In genomic region chr9:31323726-31324444, GRCh38 we compare ENCODE assay signal across 13 cellular contexts.
DNase-seq lines count a peak whose midpoint lies in the region; ATAC-seq and TF ChIP-seq lines count a peak whose summit lies in the region.
"Had no signal": no experiment of that assay in that cellular context is flagged by ENCODE, and none has a peak within 500 bp of the region (broad histone marks: within the 10 kb centered on the region; RNA-seq: fewer than 3 reads in every experiment).

No MANE protein-coding gene starts in this region.

- TF ChIP-seq CTCF in activated CD8-positive, alpha-beta T cell treated with anti-CD3 and anti-CD28 coated beads for 36 hours (IDR thresholded peaks at IDR 0.05): no peak

- POLR2A ChIA-PET in activated CD8-positive, alpha-beta T cell treated with anti-CD3 and anti-CD28 coated beads for 36 hours (lab: Charles Lee): no interaction called here

- no peak overlapping the region for H3K4me3 Mint-ChIP-seq in T-helper 1 cell treated with Interleukin-12 subunit alpha and Interleukin-12 subunit beta and Interleukin-4 antibody, amounts not matched to agents 30 μg/mL and 1 μg/mL, for 36 hours
- no peak overlapping the region for H3K4me3 Mint-ChIP-seq in activated CD8-positive, alpha-beta T cell treated with anti-CD3 and anti-CD28 coated beads for 36 hours
- peak overlapping the region; percentile 23 for H3K4me3 Mint-ChIP-seq in natural killer cell treated with Interleukin-12 subunit alpha and Interleukin-12 subunit beta and Interleukin-15 and Interleukin-18, amount 100 ng/mL, for 72 hours

- intact Hi-C loops in activated CD8-positive, alpha-beta T cell treated with anti-CD3 and anti-CD28 coated beads for 36 hours (cut with micrococcal nuclease): no loop called here

- no peaks in the 10 kb centered on the region for H3K27me3 Mint-ChIP-seq in T-helper 1 cell treated with Interleukin-12 subunit alpha and Interleukin-12 subunit beta and Interleukin-4 antibody, amounts not matched to agents 30 μg/mL and 1 μg/mL, for 36 hours (ENCODE audit: low read depth)
- no peaks in the 10 kb centered on the region for H3K27me3 Mint-ChIP-seq in activated CD8-positive, alpha-beta T cell treated with anti-CD3 and anti-CD28 coated beads for 36 hours
- H3K27me3 Mint-ChIP-seq in natural killer cell treated with Interleukin-12 subunit alpha and Interleukin-12 subunit beta and Interleukin-15 and Interleukin-18, amount 100 ng/mL, for 72 hours: peaks cover 0 to 7% of the 10 kb centered on the region in 2 donors

- H3K36me3 Mint-ChIP-seq in T-helper 1 cell treated with Interleukin-12 subunit alpha and Interleukin-12 subunit beta and Interleukin-4 antibody, amounts not matched to agents 30 μg/mL and 1 μg/mL, for 36 hours (ENCODE audit: low read depth): no peaks in the 10 kb centered on the region
- no peaks in the 10 kb centered on the region for H3K36me3 Mint-ChIP-seq in activated CD8-positive, alpha-beta T cell treated with anti-CD3 and anti-CD28 coated beads for 36 hours (ENCODE audit: low read depth)
- H3K36me3 Mint-ChIP-seq in natural killer cell treated with Interleukin-12 subunit alpha and Interleukin-12 subunit beta and Interleukin-15 and Interleukin-18, amount 100 ng/mL, for 72 hours: no peaks in the 10 kb centered on the region

- CTCF ChIA-PET in activated CD8-positive, alpha-beta T cell treated with anti-CD3 and anti-CD28 coated beads for 36 hours (lab: Charles Lee): no interaction called here

- H3K9me3 Mint-ChIP-seq in T-helper 1 cell treated with Interleukin-12 subunit alpha and Interleukin-12 subunit beta and Interleukin-4 antibody, amounts not matched to agents 30 μg/mL and 1 μg/mL, for 36 hours: no peaks in the 10 kb centered on the region
- peaks cover 2% of the 10 kb centered on the region for H3K9me3 Mint-ChIP-seq in activated CD8-positive, alpha-beta T cell treated with anti-CD3 and anti-CD28 coated beads for 36 hours
- H3K9me3 Mint-ChIP-seq in natural killer cell treated with Interleukin-12 subunit alpha and Interleukin-12 subunit beta and Interleukin-15 and Interleukin-18, amount 100 ng/mL, for 72 hours: no peaks in the 10 kb centered on the region

- ATAC-seq in HG02798 (IDR thresholded peaks at IDR 0.05; ENCODE audit: poor library complexity, unreplicated experiment): peak; percentile 39
- ATAC-seq in activated CD8-positive, alpha-beta T cell treated with anti-CD3 and anti-CD28 coated beads for 36 hours: peak; percentile 30
- ATAC-seq in natural killer cell treated with Interleukin-12 subunit alpha and Interleukin-12 subunit beta and Interleukin-15 and Interleukin-18, amount 100 ng/mL, for 72 hours: no peak
- ATAC-seq: Right ventricle myocardium inferior had no signal

- no peak for DNase-seq in T-helper 1 cell
- no peak for DNase-seq in activated CD8-positive, alpha-beta T cell treated with anti-CD3 and anti-CD28 coated beads for 36 hours
- no peak for DNase-seq in natural killer cell treated with Interleukin-12 subunit alpha and Interleukin-12 subunit beta and Interleukin-15 and Interleukin-18, amount 100 ng/mL, for 72 hours (ENCODE audit: low spot score)
- DNase-seq in DMS 273 (lab: John Stamatoyannopoulos, UW; ENCODE audit: unreplicated experiment): no peak
- no peak for DNase-seq in SW 1271 (lab: John Stamatoyannopoulos, UW)
- no peak for DNase-seq in mesenteric fat pad (ENCODE audit: low spot score)
- DNase-seq: DMS153; effector CD8-positive, alpha-beta T cell; head of caudate nucleus; stimulated activated CD4-positive, alpha-beta T cell treated with anti-CD3 and anti-CD28 coated beads, Interleukin-2, amount 100 ng/mL, for 24 hours had no signal

- peak overlapping the region; percentile 52 for H3K27ac Mint-ChIP-seq in T-helper 1 cell treated with Interleukin-12 subunit alpha and Interleukin-12 subunit beta and Interleukin-4 antibody, amounts not matched to agents 30 μg/mL and 1 μg/mL, for 36 hours
- H3K27ac Mint-ChIP-seq in activated CD8-positive, alpha-beta T cell treated with anti-CD3 and anti-CD28 coated beads for 36 hours: peak overlapping the region; percentile 84
- H3K27ac Mint-ChIP-seq in natural killer cell treated with Interleukin-12 subunit alpha and Interleukin-12 subunit beta and Interleukin-15 and Interleukin-18, amount 100 ng/mL, for 72 hours: peak overlapping the region; percentile 10 to 60

- H3K4me1 Mint-ChIP-seq in T-helper 1 cell treated with Interleukin-12 subunit alpha and Interleukin-12 subunit beta and Interleukin-4 antibody, amounts not matched to agents 30 μg/mL and 1 μg/mL, for 36 hours (ENCODE audit: low read depth): peaks cover 12% of the 10 kb centered on the region
- H3K4me1 Mint-ChIP-seq in activated CD8-positive, alpha-beta T cell treated with anti-CD3 and anti-CD28 coated beads for 36 hours (ENCODE audit: low read depth): peaks cover 24% of the 10 kb centered on the region
- peaks cover 18 to 21% of the 10 kb centered on the region in 2 donors for H3K4me1 Mint-ChIP-seq in natural killer cell treated with Interleukin-12 subunit alpha and Interleukin-12 subunit beta and Interleukin-15 and Interleukin-18, amount 100 ng/mL, for 72 hours (ENCODE audit: low read depth in 2 of 2)

Comparison
In these comparisons a context has a peak if more than half of its experiments do, and no peak if none do; other contexts are left out.
1. ATAC-seq: peak in HG02798 (single experiment) and activated CD8-positive, alpha-beta T cell treated with anti-CD3 and anti-CD28 coated beads for 36 hours (single experiment); none in natural killer cell treated with Interleukin-12 subunit alpha and Interleukin-12 subunit beta and Interleukin-15 and Interleukin-18, amount 100 ng/mL, for 72 hours (0 of 2).
2. Peak in every context shown above with its lines, with median percentiles within 50 percentile points of each other: H3K27ac Mint-ChIP-seq.